In the genomic region with DNA sequence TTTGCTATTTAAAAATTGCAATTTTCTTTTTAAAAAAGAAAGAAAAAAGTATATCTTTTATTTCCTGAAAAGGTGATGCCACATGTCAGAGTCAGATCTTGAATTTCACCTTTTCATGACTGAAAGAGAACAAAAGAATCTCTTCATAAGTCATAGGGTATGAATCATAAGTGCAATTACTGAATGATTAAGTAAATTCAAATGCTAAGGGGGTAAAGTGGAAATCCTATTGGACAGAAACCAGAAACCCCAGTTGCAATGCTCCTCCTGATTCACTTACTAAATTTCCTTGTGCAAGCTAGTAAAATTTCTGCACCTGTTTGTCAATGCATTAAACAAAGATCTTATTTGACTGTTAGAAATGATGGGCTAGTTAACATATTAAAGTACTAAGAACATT, we compare ENCODE assay signal across 17 cellular contexts. TPM values are rescaled to one million over a fixed set of nuclear protein-coding genes. Genes with fewer than 3 reads are reported as not detected.
DNase-seq lines count a peak whose midpoint lies in the region; ATAC-seq and TF ChIP-seq lines count a peak whose summit lies in the region.
"Had no signal": no experiment of that assay in that cellular context is flagged by ENCODE, and none has a peak within 500 bp of the region (broad histone marks: within the 10 kb centered on the region; RNA-seq: fewer than 3 reads in every experiment).

No MANE protein-coding gene starts in this region.

- DNase-seq in A673 (ENCODE audit: low spot score) (peak; percentile 48), GM12865 (ENCODE audit: low read depth) (no peak), Karpas-422 (no peak), amniotic epithelial cell (ENCODE audit: low read depth) (peak; percentile 25), immature natural killer cell (no peak), cerebellar nuclear complex (lab: John Stamatoyannopoulos, UW) (no peak)
- no peak for DNase-seq in effector CD4-positive, alpha-beta T cell
- DNase-seq: GF-D8; NCI-H226; posterior cingulate gyrus; Right ventricle myocardium superior; stimulated activated naive CD4-positive, alpha-beta T cell treated with Interleukin-2 at 50 U/mL for 16 hours had no signal

- H2AFZ ChIP-seq in Karpas-422 (ENCODE audit: low read length), result no peak overlapping the region

- H4K20me1 ChIP-seq in Karpas-422 (ENCODE audit: insufficient read depth, low read depth, low read length), result no peaks in the 10 kb centered on the region

- no peak for TF ChIP-seq CTCF in A673 (conservative IDR thresholded peaks at IDR 0.05; ENCODE audit: low read depth, low read length)
- no peak for TF ChIP-seq CTCF in GM12865 (IDR thresholded peaks at IDR 0.05; ENCODE audit: insufficient read depth, low read depth, low read length, missing control alignments)

- no peaks in the 10 kb centered on the region for H3K9me3 ChIP-seq in A673 (ENCODE audit: low read depth, low read length, poor library complexity, severe bottlenecking)
- no peaks in the 10 kb centered on the region for H3K9me3 ChIP-seq in Karpas-422 (ENCODE audit: low read length)

- H3K27me3 ChIP-seq in A673 (replicated peaks; ENCODE audit: insufficient read depth, low read depth, low read length, poor library complexity) (no peaks in the 10 kb centered on the region), Karpas-422 (ENCODE audit: low read length) (no peaks in the 10 kb centered on the region)

- no peak for ATAC-seq in HG03139 (IDR thresholded peaks at IDR 0.05; ENCODE audit: unreplicated experiment)

- no peaks in the 10 kb centered on the region for H3K9me3 Mint-ChIP-seq in immature natural killer cell

- no peaks in the 10 kb centered on the region for H3K4me1 Mint-ChIP-seq in immature natural killer cell

- POLR2A ChIA-PET in A673 (lab: Charles Lee; ENCODE audit: low non-redundant PET), result interaction anchor here (0.6 kb wide), 1 partner anchor 8 kb away, joined by 3 read pairs; the partner anchor contains the start of gene PRRG4

- H3K4me1 ChIP-seq in A673 (ENCODE audit: insufficient read depth, low read length, poor library complexity, severe bottlenecking), result peaks cover 8% of the 10 kb centered on the region
- peaks cover 9% of the 10 kb centered on the region for H3K4me1 ChIP-seq in Karpas-422 (ENCODE audit: low read length)

- no peaks in the 10 kb centered on the region for H3K79me2 ChIP-seq in Karpas-422 (ENCODE audit: low read length)

- H3K36me3 ChIP-seq in A673 (ENCODE audit: insufficient read depth, low read length, poor library complexity, severe bottlenecking) (no peaks in the 10 kb centered on the region), Karpas-422 (ENCODE audit: insufficient read depth, low read length) (no peaks in the 10 kb centered on the region)

- CTCF ChIA-PET in A673 (lab: Charles Lee), result no interaction called here

- intact Hi-C loops in A673 (cut with micrococcal nuclease; ENCODE audit: unreplicated experiment), result no loop called here

- H3K36me3 Mint-ChIP-seq in immature natural killer cell, result peaks cover 0 to 4% (median 0%) of the 10 kb centered on the region in 3 donors

- H3K4me2 ChIP-seq in Karpas-422 (ENCODE audit: low read depth, low read length, poor library complexity, severe bottlenecking), result peak overlapping the region; percentile 14

- H3K27me3 Mint-ChIP-seq in immature natural killer cell (ENCODE audit: low read depth in 3 of 3), result peaks cover 0 to 2% (median 1%) of the 10 kb centered on the region in 3 donors

- H3K27ac Mint-ChIP-seq in immature natural killer cell, result no peak overlapping the region

- no TSS peak for BruUV-seq in A673 (replicated peaks; lab: Mats Ljungman, UMichigan)

- H3K4me3 Mint-ChIP-seq in immature natural killer cell, result no peak overlapping the region

- H3K27ac ChIP-seq in A673 (ENCODE audit: low read depth, low read length, poor library complexity, severe bottlenecking) (no peak overlapping the region), Karpas-422 (ENCODE audit: low read length) (no peak overlapping the region)
- H3K27ac ChIP-seq: C4-2B had no signal

- no peak overlapping the region for H3K9ac ChIP-seq in Karpas-422 (ENCODE audit: low read length)

- H3K9me2 ChIP-seq in Karpas-422 (replicated peaks; ENCODE audit: insufficient read depth, low read length), result no peaks in the 10 kb centered on the region

- H3K4me3 ChIP-seq in A673 (ENCODE audit: low read depth, low read length, poor library complexity, severe bottlenecking), result no peak overlapping the region
- peak overlapping the region; percentile 25; the same call in 1 of the 2 replicates for H3K4me3 ChIP-seq in GM12865 (ENCODE audit: low read depth, low read length)
- no peak overlapping the region for H3K4me3 ChIP-seq in Karpas-422 (ENCODE audit: low read length)

RNA-seq across cellular contexts. Expression of gene PRRG4, which starts 8.2 kb away (rescaled TPM):
- total RNA-seq in A673 (2021), result 2.9 and 3.8 TPM in 2 replicates
- total RNA-seq in Karpas-422 (2014; rRNA removed; shearing (Covaris generic); ENCODE audit: low replicate concordance), result 0.11 and 0.19 TPM in 2 replicates
- not detected for polyA plus RNA-seq in immature natural killer cell

RNA-seq across cellular contexts. Expression of gene CCDC73, which starts 27.1 kb away (rescaled TPM):
- total RNA-seq in A673 (2021), result not detected in 2 replicates
- total RNA-seq in Karpas-422 (2014; rRNA removed; shearing (Covaris generic); ENCODE audit: low replicate concordance), result 2.5 and 3.0 TPM in 2 replicates
- not detected for polyA plus RNA-seq in immature natural killer cell
- total RNA-seq: cardiac septum, H4, mononuclear cell, Right ventricle myocardium superior had no signal

Comparison
In these comparisons a context has a peak if more than half of its experiments do, and no peak if none do; other contexts are left out.
1. DNase-seq: peak in A673 (single experiment) and amniotic epithelial cell (single experiment); none in GM12865 (single experiment), Karpas-422 (single experiment), effector CD4-positive, alpha-beta T cell (single experiment), immature natural killer cell (0 of 3) and cerebellar nuclear complex (0 of 2).